In the genomic region with DNA sequence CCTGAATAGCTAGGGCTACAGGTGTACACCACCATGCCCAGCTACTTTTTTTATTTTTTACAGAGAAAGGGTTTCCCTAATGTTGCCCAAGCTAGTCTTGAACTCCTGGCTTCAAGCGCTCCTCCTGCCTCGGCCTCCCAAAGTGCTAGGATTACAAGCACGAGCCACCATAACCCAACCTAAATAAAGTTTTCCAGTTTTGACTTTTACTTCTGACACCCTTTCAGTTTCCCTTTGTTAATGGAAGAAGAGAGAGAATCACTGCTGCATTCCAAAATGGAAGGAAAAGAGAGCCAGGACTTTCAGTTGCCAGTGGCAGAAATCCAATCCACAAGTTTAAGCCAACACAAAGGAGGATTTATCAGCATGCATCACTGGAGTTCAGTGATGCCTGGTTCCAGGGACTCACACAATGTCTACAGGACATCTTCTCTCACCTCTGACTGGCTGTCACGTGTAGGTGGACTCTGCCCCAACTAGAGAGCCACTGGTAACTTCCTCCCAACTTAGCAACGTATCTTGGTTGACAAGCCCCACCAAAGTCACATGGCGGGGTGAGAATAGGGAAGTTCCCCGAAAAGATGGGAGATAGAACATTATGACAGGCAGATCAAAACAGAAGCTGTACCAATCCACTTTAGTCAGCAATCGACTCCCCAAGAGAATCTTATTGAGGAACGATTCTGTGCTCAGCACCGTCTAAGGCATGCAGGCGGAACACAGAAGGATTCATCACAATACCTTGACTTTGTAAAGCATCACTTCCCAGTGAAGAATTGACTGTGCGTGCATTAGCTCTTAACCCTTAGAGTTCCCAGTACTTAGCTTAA, we compare ENCODE assay signal across 9 cellular contexts. TPM values are rescaled to one million over a fixed set of nuclear protein-coding genes. Genes with fewer than 3 reads are reported as not detected.
DNase-seq lines count a peak whose midpoint lies in the region; ATAC-seq, FAIRE-seq and TF ChIP-seq lines count a peak whose summit lies in the region.
"Had no signal": no experiment of that assay in that cellular context is flagged by ENCODE, and none has a peak within 500 bp of the region (broad histone marks: within the 10 kb centered on the region; RNA-seq: fewer than 3 reads in every experiment).

No MANE protein-coding gene starts in this region.

- H3K9me3 ChIP-seq in naive thymus-derived CD4-positive, alpha-beta T cell (ENCODE audit: control insufficient read depth in 2 of 3, low read length in 3 of 3), result no peaks in the 10 kb centered on the region

- CTCF ChIA-PET in naive thymus-derived CD4-positive, alpha-beta T cell (lab: Charles Lee), result no interaction called here

- peaks cover 0 to 16% of the 10 kb centered on the region in 2 donors for H3K4me1 ChIP-seq in naive thymus-derived CD4-positive, alpha-beta T cell (ENCODE audit: control insufficient read depth in 2 of 2, insufficient read depth in 2 of 2, low read length in 2 of 2)

- peaks cover 0 to 3% (median 0%) of the 10 kb centered on the region in 11 donors for H3K9me3 Mint-ChIP-seq in naive thymus-derived CD4-positive, alpha-beta T cell
- H3K9me3 Mint-ChIP-seq in mesothelial cell of epicardium, result peaks cover 5% of the 10 kb centered on the region

- H3K36me3 ChIP-seq in bronchial epithelial cell (ENCODE audit: control insufficient read depth, insufficient read depth, low read length), result no peaks in the 10 kb centered on the region
- no peaks in the 10 kb centered on the region for H3K36me3 ChIP-seq in naive thymus-derived CD4-positive, alpha-beta T cell (ENCODE audit: control insufficient read depth in 2 of 3, insufficient read depth in 3 of 3, low read length in 3 of 3)

- ATAC-seq in HG03378 (IDR thresholded peaks at IDR 0.05; ENCODE audit: unreplicated experiment), result peak; percentile 40
- peak; percentile 79 for ATAC-seq in naive thymus-derived CD4-positive, alpha-beta T cell
- ATAC-seq in HG03045 (IDR thresholded peaks at IDR 0.05; ENCODE audit: unreplicated experiment), result no peak

- intact Hi-C loops in naive thymus-derived CD4-positive, alpha-beta T cell (cut with micrococcal nuclease), result loop anchor here in 1 of 2 donors (2.0 kb wide), 1 partner anchor 47 kb away; the partner anchor contains the start of gene GAS7

- peaks cover 0 to 27% (median 12%) of the 10 kb centered on the region in 7 donors for H3K4me1 Mint-ChIP-seq in naive thymus-derived CD4-positive, alpha-beta T cell
- peaks cover 26% of the 10 kb centered on the region for H3K4me1 Mint-ChIP-seq in mesothelial cell of epicardium

- peak; percentile 88 for FAIRE-seq in bronchial epithelial cell (lab: Jason Lieb, UNC)

- DNase-seq in GDM1 (lab: John Stamatoyannopoulos, UW) (peak; percentile 24), bronchial epithelial cell (ENCODE audit: low read depth) (no peak), T-helper 2 cell (no peak), NCI-H2029 treated with DMSO at 0.1 percent for 48 hours (lab: John Stamatoyannopoulos, UW) (no peak), mesothelial cell of epicardium (ENCODE audit: low spot score in 2 of 2, unreplicated experiment in 2 of 2) (no peak)
- no peak for DNase-seq in naive thymus-derived CD4-positive, alpha-beta T cell
- DNase-seq: activated naive CD4-positive, alpha-beta T cell treated with Interleukin-2 at 50 U/mL for 16 hours had no signal

- H3K27me3 Mint-ChIP-seq in naive thymus-derived CD4-positive, alpha-beta T cell, result peaks cover 0 to 12% (median 0%) of the 10 kb centered on the region in 5 donors
- H3K27me3 Mint-ChIP-seq in mesothelial cell of epicardium (ENCODE audit: low read depth), result no peaks in the 10 kb centered on the region

- no peak overlapping the region for H3K27ac ChIP-seq in naive thymus-derived CD4-positive, alpha-beta T cell (ENCODE audit: low read depth, low read length)

- H3K27me3 ChIP-seq in bronchial epithelial cell (ENCODE audit: control insufficient read depth, insufficient read depth, low read length), result no peaks in the 10 kb centered on the region
- H3K27me3 ChIP-seq in naive thymus-derived CD4-positive, alpha-beta T cell (ENCODE audit: control insufficient read depth in 2 of 2, insufficient read depth in 2 of 2, low read length in 2 of 2), result no peaks in the 10 kb centered on the region

- H3K4me3 Mint-ChIP-seq in naive thymus-derived CD4-positive, alpha-beta T cell, result no peak overlapping the region
- H3K4me3 Mint-ChIP-seq in mesothelial cell of epicardium, result no peak overlapping the region

- no peak overlapping the region for H3K4me3 ChIP-seq in bronchial epithelial cell (ENCODE audit: low read depth, low read length)
- H3K4me3 ChIP-seq in naive thymus-derived CD4-positive, alpha-beta T cell (ENCODE audit: low read length), result no peak overlapping the region

- no peak overlapping the region for H3K27ac Mint-ChIP-seq in naive thymus-derived CD4-positive, alpha-beta T cell
- no peak overlapping the region for H3K27ac Mint-ChIP-seq in mesothelial cell of epicardium

- TF ChIP-seq CTCF in bronchial epithelial cell (IDR thresholded peaks at IDR 0.05; ENCODE audit: insufficient read depth, low read length, severe bottlenecking) (no peak), mesothelial cell of epicardium (IDR thresholded peaks at IDR 0.05; ENCODE audit: unreplicated experiment) (no peak)

- POLR2A ChIA-PET in naive thymus-derived CD4-positive, alpha-beta T cell (lab: Charles Lee), result no interaction called here

- H3K36me3 Mint-ChIP-seq in naive thymus-derived CD4-positive, alpha-beta T cell, result no peaks in the 10 kb centered on the region
- H3K36me3 Mint-ChIP-seq in mesothelial cell of epicardium, result peaks cover under 1% of the 10 kb centered on the region

RNA-seq across cellular contexts. Expression of gene GAS7, which starts 46.5 kb away (rescaled TPM):
- total RNA-seq in bronchial epithelial cell (1.1 and 1.7 TPM in 2 replicates), mesothelial cell of epicardium (41.0 to 47.7 TPM (median 44.0 TPM) in 3 replicates)
- 10 to 100 TPM in 1 of 5 experiments, 1 to 10 TPM in 3, under 1 TPM in 1; 0.24 to 54.3 (median 3.4) TPM for total RNA-seq in naive thymus-derived CD4-positive, alpha-beta T cell
- polyA plus RNA-seq in naive thymus-derived CD4-positive, alpha-beta T cell, result under 1 TPM; 0.09 to 0.31 TPM
